In genomic region chr7:120056227-120056626, GRCh38 we compare ENCODE assay signal across 1 cellular context.
TF ChIP-seq lines count a peak whose summit lies in the region.

No MANE protein-coding gene starts in this region.

TF ChIP-seq in IMR-90, 13 proteins besides CTCF, POLR2A, EP300 and RAD21 (continued from another document):
- TF ChIP-seq MAZ (IDR thresholded peaks at IDR 0.05; ENCODE audit: borderline replicate concordance, low read depth, low read length) (no peak), ELK1 (IDR thresholded peaks at IDR 0.05; ENCODE audit: borderline replicate concordance, low read depth, low read length) (no peak), CHD1 (IDR thresholded peaks at IDR 0.05; ENCODE audit: low read depth, low read length) (no peak), CEBPB (IDR thresholded peaks at IDR 0.05; ENCODE audit: low read depth, low read length) (no peak), BHLHE40 (IDR thresholded peaks at IDR 0.05; ENCODE audit: low read depth, low read length) (no peak), MXI1 (IDR thresholded peaks at IDR 0.05; ENCODE audit: borderline replicate concordance, low read depth, low read length) (no peak), RFX5 (IDR thresholded peaks at IDR 0.05; ENCODE audit: low read depth, low read length) (no peak), MAFK (IDR thresholded peaks at IDR 0.05; ENCODE audit: low read depth, low read length) (no peak)
